Comparison of ENCODE assay signal across 31 cellular contexts in the genomic region with DNA sequence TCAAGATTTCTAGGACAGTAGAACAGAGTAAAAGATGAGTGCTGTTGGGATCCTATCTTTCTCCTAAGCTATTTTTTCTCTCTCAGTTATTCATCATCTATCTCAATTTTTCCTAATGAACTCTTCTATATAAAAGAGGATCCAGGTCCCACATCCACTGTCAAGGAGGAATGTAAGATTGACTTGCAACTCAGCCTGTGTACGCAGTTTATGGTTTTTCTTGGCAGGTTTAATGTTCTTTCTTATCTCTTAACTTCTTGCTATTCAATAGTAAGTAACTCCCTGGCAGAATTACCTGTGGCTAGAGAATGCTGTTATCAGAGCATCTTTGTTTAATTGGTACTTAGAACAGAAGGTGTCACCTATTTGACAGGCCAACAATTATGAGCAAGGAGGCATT.
"Had no signal": no experiment of that assay in that cellular context is flagged by ENCODE, and none has a peak within 500 bp of the region (broad histone marks: within the 10 kb centered on the region; RNA-seq: fewer than 3 reads in every experiment).

No MANE protein-coding gene starts in this region.

- ATAC-seq: activated T-cell treated with anti-CD3 and anti-CD28 coated beads, Interleukin-2, amount 50 U/mL, for 4 hours; activated T-helper 17 cell treated with anti-CD3 and anti-CD28 coated beads, Interleukin-2, amount 50 U/mL, for 72 hours; T-helper 17 cell had no signal

- H3K9me3 Mint-ChIP-seq: activated T-cell treated with anti-CD3 and anti-CD28 coated beads, Interleukin-2, amount 50 U/mL, for 4 hours; activated T-helper 17 cell treated with anti-CD3 and anti-CD28 coated beads, Interleukin-2, amount 50 U/mL, for 72 hours had no signal

- H3K4me3 Mint-ChIP-seq: activated CD4-positive, alpha-beta memory T cell treated with anti-CD3 and anti-CD28 coated beads, Interleukin-2, amount 10 ng/mL, durations not matched to agents 7 days and 5 days; activated CD4-positive, alpha-beta T cell treated with anti-CD3 and anti-CD28 coated beads, Interleukin-2, amount 10 ng/mL, durations not matched to agents 7 days and 5 days; activated naive CD8-positive, alpha-beta T cell; activated T-cell treated with anti-CD3 and anti-CD28 coated beads, Interleukin-2, amount 50 U/mL, for 4 hours; activated T-helper 17 cell treated with anti-CD3 and anti-CD28 coated beads, Interleukin-2, amount 50 U/mL, for 72 hours; T-helper 17 cell; T-helper 2 cell treated with Interferon-gamma antibody and Interleukin-4, amounts not matched to agents 5 μg/mL and 100 μg/mL, for 36 hours had no signal

- H3K27me3 Mint-ChIP-seq: activated naive CD8-positive, alpha-beta T cell; T-helper 17 cell had no signal

- FAIRE-seq: astrocyte, colon, endometrium, endothelial cell of umbilical vein, frontal cortex had no signal

- H3K27ac ChIP-seq: epithelial cell of prostate had no signal

- H3K4me1 Mint-ChIP-seq: activated CD4-positive, alpha-beta memory T cell treated with anti-CD3 and anti-CD28 coated beads, Interleukin-2, amount 10 ng/mL, durations not matched to agents 7 days and 5 days; activated CD4-positive, alpha-beta T cell treated with anti-CD3 and anti-CD28 coated beads, Interleukin-2, amount 10 ng/mL, durations not matched to agents 7 days and 5 days; activated T-helper 17 cell treated with anti-CD3 and anti-CD28 coated beads, Interleukin-2, amount 50 U/mL, for 72 hours; T-helper 17 cell had no signal

- DNase-seq: activated CD4-positive, alpha-beta memory T cell treated with anti-CD3 and anti-CD28 coated beads, Interleukin-2, amount 10 ng/mL, durations not matched to agents 7 days and 5 days; activated CD4-positive, alpha-beta T cell treated with anti-CD3 and anti-CD28 coated beads for 4 hours; activated CD4-positive, alpha-beta T cell treated with anti-CD3 and anti-CD28 coated beads, Interleukin-2, amount 10 ng/mL, durations not matched to agents 7 days and 5 days; activated CD4-positive, alpha-beta T cell treated with anti-CD3 and anti-CD28 coated beads, Interleukin-2, amount 50 U/mL, for 4 hours; activated CD4-positive, CD25-positive, alpha-beta regulatory T cell; activated CD4-positive, CD25-positive, alpha-beta regulatory T cell treated with anti-CD3 and anti-CD28 coated beads, Interleukin-2, amount 50 U/mL, for 72 hours; activated CD8-positive, alpha-beta memory T cell treated with anti-CD3 and anti-CD28 coated beads for 24 hours; activated effector memory CD4-positive, alpha-beta T cell treated with Interleukin-2 at 50 U/mL for 16 hours; activated gamma-delta T cell treated with Interleukin-2 at 50 U/mL for 16 hours; activated naive CD4-positive, alpha-beta T cell treated with anti-CD3 and anti-CD28 coated beads, Interleukin-2, amount 50 U/mL, for 16 hours; activated naive CD4-positive, alpha-beta T cell treated with Interleukin-2 at 50 U/mL for 16 hours; activated T-cell treated with anti-CD3 and anti-CD28 coated beads, Interleukin-2, amount 50 U/mL, for 4 hours; amniotic stem cell; anterior cingulate cortex; cortex of kidney; dermis blood vessel endothelial cell; effector CD4-positive, alpha-beta T cell; foreskin fibroblast; head of caudate nucleus; T-helper 1 cell; T-helper 17 cell; T1000 had no signal

- H3K27ac Mint-ChIP-seq: activated CD4-positive, alpha-beta memory T cell treated with anti-CD3 and anti-CD28 coated beads, Interleukin-2, amount 10 ng/mL, durations not matched to agents 7 days and 5 days; activated CD4-positive, alpha-beta T cell treated with anti-CD3 and anti-CD28 coated beads, Interleukin-2, amount 10 ng/mL, durations not matched to agents 7 days and 5 days; activated naive CD8-positive, alpha-beta T cell; activated T-helper 17 cell treated with anti-CD3 and anti-CD28 coated beads, Interleukin-2, amount 50 U/mL, for 72 hours; T-helper 17 cell; T-helper 2 cell treated with Interferon-gamma antibody and Interleukin-4, amounts not matched to agents 5 μg/mL and 100 μg/mL, for 36 hours had no signal
